9 cellular contexts compared by ENCODE assay signal in the genomic region with DNA sequence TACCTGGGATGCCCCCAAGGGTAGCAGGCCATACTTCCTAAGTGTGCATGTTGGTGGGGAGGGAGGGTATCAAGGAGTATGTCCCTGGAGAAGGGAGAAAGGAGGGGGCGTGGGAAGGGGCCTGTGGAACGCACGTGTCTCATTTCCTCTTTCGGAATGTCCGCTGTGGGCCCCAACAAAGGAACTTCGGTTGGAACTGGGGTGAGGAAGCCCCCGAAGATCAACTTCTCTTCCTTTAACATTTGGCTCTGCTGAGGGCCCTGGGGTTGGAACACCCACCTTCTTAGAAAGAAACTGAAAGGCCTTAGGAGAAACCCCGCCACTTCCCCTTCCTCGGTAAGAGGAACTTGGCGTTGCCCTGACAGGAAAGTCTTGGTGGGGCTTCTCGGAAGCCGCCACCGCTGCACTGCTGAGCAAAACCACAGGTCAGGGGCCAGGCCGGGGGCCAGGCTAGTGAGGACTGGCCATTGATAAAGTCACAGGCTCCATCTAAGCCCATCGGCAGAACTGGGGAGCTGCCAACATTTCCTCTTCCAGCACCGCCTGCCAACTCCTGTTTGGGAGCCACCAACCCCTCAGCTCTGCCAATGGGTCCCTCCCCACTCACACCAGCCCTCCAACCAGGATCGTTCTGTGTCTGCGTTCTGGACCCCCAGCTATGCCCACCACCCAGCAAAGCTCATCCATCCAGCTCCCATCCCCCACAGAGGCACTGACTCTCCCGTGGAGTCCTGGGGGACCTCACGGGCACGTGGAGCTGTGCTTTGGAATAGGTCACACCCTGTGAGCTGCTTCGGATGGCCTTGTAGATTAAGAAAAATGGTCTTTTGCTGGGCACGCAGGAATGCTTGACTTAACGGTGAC. TPM values are rescaled to one million over a fixed set of nuclear protein-coding genes. Genes with fewer than 3 reads are reported as not detected.
DNase-seq lines count a peak whose midpoint lies in the region; ATAC-seq and TF ChIP-seq lines count a peak whose summit lies in the region.
"Had no signal": no experiment of that assay in that cellular context is flagged by ENCODE, and none has a peak within 500 bp of the region (broad histone marks: within the 10 kb centered on the region; RNA-seq: fewer than 3 reads in every experiment).

No MANE protein-coding gene starts in this region.

- H3K79me2 ChIP-seq in SU-DHL-6 (ENCODE audit: insufficient read depth, low read length) = no peaks in the 10 kb centered on the region

- no peak overlapping the region for H2AFZ ChIP-seq in SU-DHL-6 (ENCODE audit: low read depth, low read length, severe bottlenecking)

- H3K27me3 ChIP-seq in SU-DHL-6 (ENCODE audit: low read length) (no peaks in the 10 kb centered on the region), thoracic aorta (replicated peaks; ENCODE audit: insufficient read depth) (no peaks in the 10 kb centered on the region), SJCRH30 (no peaks in the 10 kb centered on the region)
- no peaks in the 10 kb centered on the region for H3K27me3 ChIP-seq in naive thymus-derived CD4-positive, alpha-beta T cell (ENCODE audit: control insufficient read depth in 2 of 2, insufficient read depth in 2 of 2, low read length in 2 of 2)

- H4K20me1 ChIP-seq in SU-DHL-6 (ENCODE audit: low read depth, low read length) = no peaks in the 10 kb centered on the region

- H3K27me3 Mint-ChIP-seq in activated naive CD8-positive, alpha-beta T cell treated with anti-CD3 and anti-CD28 coated beads for 36 hours = no peaks in the 10 kb centered on the region
- H3K27me3 Mint-ChIP-seq in naive thymus-derived CD4-positive, alpha-beta T cell = no peaks in the 10 kb centered on the region

- H3K4me1 Mint-ChIP-seq in activated naive CD8-positive, alpha-beta T cell treated with anti-CD3 and anti-CD28 coated beads for 36 hours = peaks cover 59% of the 10 kb centered on the region
- peaks cover 55 to 77% (median 68%) of the 10 kb centered on the region in 7 donors for H3K4me1 Mint-ChIP-seq in naive thymus-derived CD4-positive, alpha-beta T cell

- H3K36me3 Mint-ChIP-seq in activated naive CD8-positive, alpha-beta T cell treated with anti-CD3 and anti-CD28 coated beads for 36 hours = peaks cover 3% of the 10 kb centered on the region
- peaks cover 0 to 20% (median 0%) of the 10 kb centered on the region in 5 donors for H3K36me3 Mint-ChIP-seq in naive thymus-derived CD4-positive, alpha-beta T cell

- CTCF ChIA-PET in naive thymus-derived CD4-positive, alpha-beta T cell (lab: Charles Lee) = interaction anchor here (0.7 to 8.3 kb wide), 14 partner anchors 8 to 161 kb away, joined by 3 to 178 read pairs (median 4); a partner anchor contains a TSS

- H3K9ac ChIP-seq in SU-DHL-6 (ENCODE audit: low read length) = peak overlapping the region; percentile 20; the same call in 1 of the 2 replicates

- H3K4me3 ChIP-seq in SU-DHL-6 (ENCODE audit: insufficient read depth, low read length, poor library complexity, severe bottlenecking) = no peak overlapping the region
- peak overlapping the region; percentile 58 for H3K4me3 ChIP-seq in naive thymus-derived CD4-positive, alpha-beta T cell (ENCODE audit: low read length)
- peak overlapping the region; percentile 4 for H3K4me3 ChIP-seq in thoracic aorta
- H3K4me3 ChIP-seq in SJCRH30 = no peak overlapping the region

- no peaks in the 10 kb centered on the region for H3K9me3 ChIP-seq in SU-DHL-6 (ENCODE audit: insufficient read depth, low read length)
- H3K9me3 ChIP-seq in naive thymus-derived CD4-positive, alpha-beta T cell (ENCODE audit: control insufficient read depth in 2 of 3, low read length in 3 of 3) = no peaks in the 10 kb centered on the region
- H3K9me3 ChIP-seq in thoracic aorta = no peaks in the 10 kb centered on the region
- no peaks in the 10 kb centered on the region for H3K9me3 ChIP-seq in SJCRH30 (replicated peaks)

- TF ChIP-seq CTCF in SU-DHL-6 (IDR thresholded peaks at IDR 0.05; ENCODE audit: insufficient read depth, low read length, poor library complexity, severe bottlenecking) = no peak
- no peak for TF ChIP-seq CTCF in thoracic aorta (IDR thresholded peaks at IDR 0.05)

- ATAC-seq in GM21390 (IDR thresholded peaks at IDR 0.05; ENCODE audit: unreplicated experiment) = peak; percentile 47
- peak; percentile 56 for ATAC-seq in naive thymus-derived CD4-positive, alpha-beta T cell
- ATAC-seq in thoracic aorta (ENCODE audit: insufficient number of reproducible peaks, low FRiP score, low read depth) = no peak
- ATAC-seq in HG02571 (IDR thresholded peaks at IDR 0.05; ENCODE audit: unreplicated experiment) = no peak

- no peaks in the 10 kb centered on the region for H3K9me2 ChIP-seq in SU-DHL-6 (replicated peaks; ENCODE audit: insufficient read depth, low read length)

- peak overlapping the region; percentile 48 for H3K4me2 ChIP-seq in SU-DHL-6 (ENCODE audit: low read depth, low read length, poor library complexity, severe bottlenecking)

- H3K27ac Mint-ChIP-seq in activated naive CD8-positive, alpha-beta T cell treated with anti-CD3 and anti-CD28 coated beads for 36 hours = peak overlapping the region; percentile 98
- peak overlapping the region; percentile 84 to 99 (median 92) for H3K27ac Mint-ChIP-seq in naive thymus-derived CD4-positive, alpha-beta T cell

- peak; percentile 82 for DNase-seq in activated naive CD8-positive, alpha-beta T cell treated with anti-CD3 and anti-CD28 coated beads for 36 hours
- peak; percentile 37 to 66 (median 47) for DNase-seq in naive thymus-derived CD4-positive, alpha-beta T cell
- no peak for DNase-seq in thoracic aorta (ENCODE audit: low spot score)
- no peak for DNase-seq in NCI-H1105 treated with DMSO at 0.1 percent for 48 hours (lab: John Stamatoyannopoulos, UW)
- no peak for DNase-seq in SJCRH30

- no peaks in the 10 kb centered on the region for H3K9me3 Mint-ChIP-seq in activated naive CD8-positive, alpha-beta T cell treated with anti-CD3 and anti-CD28 coated beads for 36 hours
- H3K9me3 Mint-ChIP-seq in naive thymus-derived CD4-positive, alpha-beta T cell = peaks cover 0 to 5% (median 0%) of the 10 kb centered on the region in 11 donors

- intact Hi-C loops in naive thymus-derived CD4-positive, alpha-beta T cell (cut with micrococcal nuclease) = loop anchor here (1.0 to 5.0 kb wide), 4 partner anchors 21 to 133 kb away; a partner anchor contains a TSS

- peaks cover 24% of the 10 kb centered on the region for H3F3A ChIP-seq in SU-DHL-6 (ENCODE audit: insufficient read depth)

- peak overlapping the region; percentile 80 for H3K4me3 Mint-ChIP-seq in activated naive CD8-positive, alpha-beta T cell treated with anti-CD3 and anti-CD28 coated beads for 36 hours
- H3K4me3 Mint-ChIP-seq in naive thymus-derived CD4-positive, alpha-beta T cell = peak overlapping the region; percentile 64 to 94 (median 82)

- H3K36me3 ChIP-seq in SU-DHL-6 (ENCODE audit: low read length) (no peaks in the 10 kb centered on the region), thoracic aorta (no peaks in the 10 kb centered on the region), SJCRH30 (no peaks in the 10 kb centered on the region)
- H3K36me3 ChIP-seq in naive thymus-derived CD4-positive, alpha-beta T cell (ENCODE audit: control insufficient read depth in 2 of 3, insufficient read depth in 3 of 3, low read length in 3 of 3) = no peaks in the 10 kb centered on the region

- H3K4me1 ChIP-seq in naive thymus-derived CD4-positive, alpha-beta T cell (ENCODE audit: control insufficient read depth in 2 of 2, insufficient read depth in 2 of 2, low read length in 2 of 2) = peaks cover 46 to 66% of the 10 kb centered on the region in 2 donors
- H3K4me1 ChIP-seq in thoracic aorta (ENCODE audit: control insufficient read depth in 1 of 2, low read depth in 2 of 2) = peaks cover 0 to 12% of the 10 kb centered on the region in 2 donors
- H3K4me1 ChIP-seq in SJCRH30 = peaks cover 26% of the 10 kb centered on the region

- H3K27ac ChIP-seq in SU-DHL-6 (ENCODE audit: low read depth, low read length) (peak overlapping the region; percentile 84), thoracic aorta (peak overlapping the region in 1 of 2 donors; percentile 35), SJCRH30 (no peak overlapping the region)
- peak overlapping the region; percentile 75 for H3K27ac ChIP-seq in naive thymus-derived CD4-positive, alpha-beta T cell (ENCODE audit: low read depth, low read length)

- POLR2A ChIA-PET in naive thymus-derived CD4-positive, alpha-beta T cell (lab: Charles Lee) = interaction anchor here (0.9 to 9.6 kb wide), 9 partner anchors 8 to 159 kb away, joined by 3 to 177 read pairs (median 6); a partner anchor contains a TSS

RNA-seq across cellular contexts. Expression of a gene that starts 44.8 kb away (rescaled TPM):
- total RNA-seq in activated naive CD8-positive, alpha-beta T cell treated with anti-CD3 and anti-CD28 coated beads for 36 hours = 1 to 10 TPM; 1.7 to 1.8 TPM
- 10 to 100 TPM in 1 of 5 experiments, 1 to 10 TPM in 4; 1.4 to 71.9 (median 3.5) TPM for total RNA-seq in naive thymus-derived CD4-positive, alpha-beta T cell
- polyA plus RNA-seq in naive thymus-derived CD4-positive, alpha-beta T cell = under 1 TPM; 0.25 to 0.38 TPM
- total RNA-seq in thoracic aorta = 10 to 100 TPM; 27.5 to 52.5 TPM
- total RNA-seq in SJCRH30 (2014; rRNA removed; shearing (Covaris generic)) = not detected in 2 replicates
- total RNA-seq: glomerular endothelial cell had no signal

Comparison
In these comparisons a context has a peak if more than half of its experiments do, and no peak if none do; other contexts are left out.
1. ATAC-seq: peak in GM21390 (single experiment) and naive thymus-derived CD4-positive, alpha-beta T cell (single experiment); none in thoracic aorta (single experiment) and HG02571 (single experiment).
2. H3K4me3 ChIP-seq: peak in naive thymus-derived CD4-positive, alpha-beta T cell (single experiment) and thoracic aorta (single experiment); none in SU-DHL-6 (single experiment) and SJCRH30 (single experiment).
3. DNase-seq: peak in activated naive CD8-positive, alpha-beta T cell treated with anti-CD3 and anti-CD28 coated beads for 36 hours (single experiment) and naive thymus-derived CD4-positive, alpha-beta T cell (9 of 9); none in thoracic aorta (single experiment), NCI-H1105 treated with DMSO at 0.1 percent for 48 hours (single experiment) and SJCRH30 (0 of 2).